12 cellular contexts compared by ENCODE assay signal in the genomic region with DNA sequence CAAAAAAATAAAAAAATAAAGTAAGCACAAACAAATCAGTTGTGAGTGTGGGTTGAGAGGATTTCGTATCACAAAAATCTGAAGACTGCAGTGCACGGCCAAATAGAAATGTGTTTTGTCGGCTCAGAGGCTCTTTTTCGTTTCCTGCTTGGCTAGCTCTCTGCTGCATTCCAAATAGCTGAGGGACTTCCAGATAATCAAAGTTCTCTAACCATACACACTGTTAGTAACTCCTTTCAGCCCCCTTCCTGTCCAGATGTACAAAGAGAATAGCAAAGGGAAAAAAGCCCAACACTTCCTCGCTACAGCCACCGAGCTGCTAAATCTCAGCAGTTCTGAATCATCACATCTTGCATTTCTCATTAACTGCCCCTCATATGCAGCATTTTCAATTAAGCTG.
DNase-seq lines count a peak whose midpoint lies in the region; ATAC-seq and TF ChIP-seq lines count a peak whose summit lies in the region.
"Had no signal": no experiment of that assay in that cellular context is flagged by ENCODE, and none has a peak within 500 bp of the region (broad histone marks: within the 10 kb centered on the region; RNA-seq: fewer than 3 reads in every experiment).

No MANE protein-coding gene starts in this region.

- H2AFZ ChIP-seq in osteoblast (ENCODE audit: low read length), result no peak overlapping the region

- TF ChIP-seq EP300 in esophagus muscularis mucosa (IDR thresholded peaks at IDR 0.05), result no peak

- TF ChIP-seq POLR2A in esophagus muscularis mucosa (IDR thresholded peaks at IDR 0.05; ENCODE audit: low read depth), result no peak

- H3K79me2 ChIP-seq in osteoblast (ENCODE audit: insufficient read depth, low read length), result no peaks in the 10 kb centered on the region

- H3K36me3 ChIP-seq in osteoblast (ENCODE audit: insufficient read depth, low read length) (no peaks in the 10 kb centered on the region), esophagus muscularis mucosa (no peaks in the 10 kb centered on the region)

- H3K4me1 ChIP-seq in osteoblast (ENCODE audit: insufficient read depth, low read length) (peaks cover 31% of the 10 kb centered on the region), esophagus muscularis mucosa (peaks cover 0 to 17% (median 13%) of the 10 kb centered on the region in 4 donors)

- H3K27me3 ChIP-seq in osteoblast (ENCODE audit: insufficient read depth, low read length) (no peaks in the 10 kb centered on the region), esophagus muscularis mucosa (no peaks in the 10 kb centered on the region)

- H4K20me1 ChIP-seq in osteoblast (ENCODE audit: insufficient read depth, low read length), result no peaks in the 10 kb centered on the region

- no peak for ATAC-seq in GM21619 (IDR thresholded peaks at IDR 0.05; ENCODE audit: unreplicated experiment)
- ATAC-seq: natural killer cell treated with Interleukin-12 subunit alpha and Interleukin-12 subunit beta and Interleukin-15 and Interleukin-18, amount 100 ng/mL, for 72 hours had no signal

- intact Hi-C loops in esophagus muscularis mucosa (cut with DNase I), result no loop called here

- peak; percentile 67 for DNase-seq in AG09309 (ENCODE audit: low read depth)
- peak; percentile 82 for DNase-seq in amniotic epithelial cell (ENCODE audit: low read depth)
- peak; percentile 85 to 92 for DNase-seq in foreskin fibroblast
- peak; percentile 82 for DNase-seq in osteoblast (ENCODE audit: insufficient read length, low spot score, missing footprints)
- DNase-seq in activated CD4-positive, alpha-beta T cell treated with anti-CD3 and anti-CD28 coated beads for 4 hours, result no peak
- DNase-seq in NCI-H526 treated with DMSO at 0.1 percent for 48 hours (lab: John Stamatoyannopoulos, UW), result no peak
- no peak for DNase-seq in esophagus muscularis mucosa (ENCODE audit: extremely low spot score)
- DNase-seq: activated CD4-positive, alpha-beta memory T cell treated with anti-CD3 and anti-CD28 coated beads, Interleukin-2, amount 10 ng/mL, durations not matched to agents 7 days and 5 days; activated naive CD4-positive, alpha-beta T cell treated with anti-CD3 and anti-CD28 coated beads, Interleukin-2, amount 10 ng/mL, durations not matched to agents 7 days and 5 days; stimulated activated naive CD4-positive, alpha-beta T cell treated with Interleukin-2 at 50 U/mL for 16 hours had no signal

- peak overlapping the region; percentile 73 for H3K4me2 ChIP-seq in osteoblast (ENCODE audit: insufficient read depth, low read length)

- H3K4me3 ChIP-seq in AG09309 (ENCODE audit: control insufficient read depth, low read depth, low read length) (no peak overlapping the region), foreskin fibroblast (ENCODE audit: low read depth in 1 of 2, low read length in 2 of 2) (no peak overlapping the region), osteoblast (ENCODE audit: insufficient read depth, low read length) (no peak overlapping the region), esophagus muscularis mucosa (no peak overlapping the region)

- TF ChIP-seq CTCF in AG09309 (IDR thresholded peaks at IDR 0.05; ENCODE audit: control insufficient read depth, insufficient read depth, low read depth, low read length, missing control alignments) (no peak), foreskin fibroblast (IDR thresholded peaks at IDR 0.05; ENCODE audit: low read depth, low read length) (no peak), osteoblast (IDR thresholded peaks at IDR 0.05; ENCODE audit: extremely low read depth, low read depth, low read length) (no peak), esophagus muscularis mucosa (IDR thresholded peaks at IDR 0.05) (no peak)

- peak overlapping the region; percentile 94 for H3K27ac ChIP-seq in osteoblast (ENCODE audit: low read depth, low read length)
- peak overlapping the region in 2 of 4 donors; percentile 29 to 57 for H3K27ac ChIP-seq in esophagus muscularis mucosa (replicated peaks in 1 of 4)

- H3K9me3 ChIP-seq in osteoblast (ENCODE audit: low read depth, low read length) (no peaks in the 10 kb centered on the region), esophagus muscularis mucosa (no peaks in the 10 kb centered on the region)

- 41% methylated on average over 6 of the region's 6 CpGs for WGBS in esophagus muscularis mucosa

Comparison
In these comparisons a context has a peak if more than half of its experiments do, and no peak if none do; other contexts are left out.
1. DNase-seq: peak in AG09309 (single experiment), amniotic epithelial cell (single experiment), foreskin fibroblast (2 of 2) and osteoblast (single experiment); none in activated CD4-positive, alpha-beta T cell treated with anti-CD3 and anti-CD28 coated beads for 4 hours (0 of 2), NCI-H526 treated with DMSO at 0.1 percent for 48 hours (single experiment) and esophagus muscularis mucosa (single experiment).